Comparison of ENCODE assay signal across 8 cellular contexts in the genomic region with DNA sequence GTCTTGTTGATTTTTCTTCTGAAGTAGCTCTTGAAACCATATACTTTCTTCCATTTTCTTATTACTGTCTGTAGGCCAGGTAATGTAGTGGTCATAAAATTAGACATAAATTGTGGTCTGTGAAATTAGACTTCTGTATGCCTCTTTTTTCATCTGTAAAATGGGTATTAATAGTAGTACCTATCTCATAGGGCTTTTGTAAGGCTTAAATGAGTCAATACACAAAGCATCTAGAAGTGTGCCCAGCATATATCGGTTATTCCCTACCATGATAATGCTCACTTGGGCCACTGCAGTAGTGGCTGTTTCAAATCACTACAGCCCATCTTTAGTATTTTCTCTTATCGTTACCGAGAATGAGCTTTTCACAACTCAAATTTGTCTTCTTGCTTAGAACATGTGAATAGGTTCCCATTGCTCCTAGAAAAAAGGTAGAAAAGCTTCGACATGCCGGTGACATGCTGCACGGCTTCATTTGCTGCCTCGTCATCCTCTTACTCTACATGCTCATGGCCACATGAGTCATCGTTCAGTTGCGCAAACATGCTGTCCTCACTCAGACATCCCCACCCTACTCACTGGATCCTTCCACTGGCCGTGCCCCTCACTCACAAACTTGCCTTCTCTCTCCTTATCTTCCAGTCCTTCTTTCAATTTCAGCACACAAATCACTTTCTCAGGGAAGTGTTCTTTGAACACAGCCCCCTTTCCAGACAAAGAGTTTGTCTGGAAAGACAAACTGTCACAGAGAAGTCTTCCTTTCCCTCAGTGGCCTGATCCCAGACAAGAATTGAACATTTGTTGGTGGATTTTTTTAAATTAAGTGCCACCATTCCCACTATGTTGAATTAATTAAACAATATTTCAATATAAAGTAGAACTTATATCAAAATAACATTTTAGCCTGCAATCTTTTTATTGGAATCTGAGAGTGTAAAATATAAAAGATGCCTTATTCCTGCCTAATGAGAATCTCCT. TPM values are rescaled to one million over a fixed set of nuclear protein-coding genes. Genes with fewer than 3 reads are reported as not detected.
A peak's percentile ranks its signal among the peaks of the same experiment; 100 is the strongest.
DNase-seq lines count a peak whose midpoint lies in the region; FAIRE-seq and TF ChIP-seq lines count a peak whose summit lies in the region.

No MANE protein-coding gene starts in this region.

- DNase-seq in GM04503 (ENCODE audit: low read depth) (peak; percentile 60), RCC 7860 (ENCODE audit: low spot score) (peak; percentile 79), fibroblast of the aortic adventitia (ENCODE audit: low read depth) (peak; percentile 74), skeletal muscle cell (ENCODE audit: low read depth) (peak; percentile 80), hypothalamus (lab: John Stamatoyannopoulos, UW) (no peak), NCI-H774 (lab: John Stamatoyannopoulos, UW) (no peak), cerebellar cortex (ENCODE audit: low spot score) (no peak), DMS79 (lab: John Stamatoyannopoulos, UW) (no peak)

- H3K4me3 ChIP-seq in fibroblast of the aortic adventitia (ENCODE audit: low read depth, low read length) (no peak overlapping the region), skeletal muscle cell (ENCODE audit: low read depth, low read length) (no peak overlapping the region)

- FAIRE-seq in RCC 7860 (lab: Jason Lieb, UNC), result peak; percentile 38

- no peak for TF ChIP-seq CTCF in fibroblast of the aortic adventitia (IDR thresholded peaks at IDR 0.05; ENCODE audit: insufficient read depth, low read length)

RNA-seq across cellular contexts. Expression of a gene that starts 32.2 kb away (rescaled TPM):
- not detected in 2 replicates for total RNA-seq in fibroblast of the aortic adventitia (ENCODE audit: low replicate concordance)

RNA-seq across cellular contexts. Expression of a gene that starts 50.0 kb away (rescaled TPM):
- 2.3 and 8.1 TPM in 2 replicates for total RNA-seq in fibroblast of the aortic adventitia (ENCODE audit: low replicate concordance)

Comparison
In these comparisons a context has a peak if more than half of its experiments do, and no peak if none do; other contexts are left out.
1. DNase-seq: peak in GM04503 (single experiment), RCC 7860 (single experiment), fibroblast of the aortic adventitia (single experiment) and skeletal muscle cell (single experiment); none in hypothalamus (0 of 51), NCI-H774 (single experiment), cerebellar cortex (single experiment) and DMS79 (single experiment).